In genomic region chr14:19949218-19949617, GRCh38 we compare ENCODE assay signal across 37 cellular contexts. TPM values are rescaled to one million over a fixed set of nuclear protein-coding genes. Genes with fewer than 3 reads are reported as not detected.
"Had no signal": no experiment of that assay in that cellular context is flagged by ENCODE, and none has a peak within 500 bp of the region (broad histone marks: within the 10 kb centered on the region; RNA-seq: fewer than 3 reads in every experiment).

No MANE protein-coding gene starts in this region.

- H3K27ac ChIP-seq: ascending aorta, breast epithelium, esophagus muscularis mucosa, gastroesophageal sphincter, heart right ventricle, hepatocyte, WERI-Rb-1 had no signal

- DNase-seq: activated B cell treated with CpG ODN at 0.5 μM for 24 hours; activated CD4-positive, alpha-beta T cell treated with anti-CD3 and anti-CD28 coated beads for 48 hours; activated CD4-positive, alpha-beta T cell treated with anti-CD3 and anti-CD28 coated beads, Interleukin-2, amount 50 U/mL, for 1 hour; activated CD4-positive, alpha-beta T cell treated with anti-CD3 and anti-CD28 coated beads, Interleukin-2, amount 50 U/mL, for 48 hours; activated CD8-positive, alpha-beta memory T cell treated with anti-CD3 and anti-CD28 coated beads for 24 hours; activated CD8-positive, alpha-beta T cell treated with anti-CD3 and anti-CD28 coated beads for 36 hours; activated effector memory CD4-positive, alpha-beta T cell treated with Interleukin-2 at 50 U/mL for 16 hours; activated gamma-delta T cell treated with Interleukin-2 at 50 U/mL for 16 hours; activated naive CD4-positive, alpha-beta T cell treated with Interleukin-2 at 50 U/mL for 16 hours; activated naive CD8-positive, alpha-beta T cell treated with anti-CD3 and anti-CD28 coated beads for 36 hours; activated naive CD8-positive, alpha-beta T cell treated with anti-CD3 and anti-CD28 coated beads, Interleukin-2, amount 50 U/mL, for 24 hours; activated T-cell treated with anti-CD3 and anti-CD28 coated beads, Interleukin-2, amount 50 U/mL, for 4 hours; caudate nucleus; cortex of kidney; dermis blood vessel endothelial cell; effector CD4-positive, alpha-beta T cell; effector memory CD8-positive, alpha-beta T cell; erythroblast; foreskin melanocyte; heart right ventricle; T-helper 17 cell; T1000; WERI-Rb-1 had no signal

- H3K36me3 Mint-ChIP-seq: activated naive CD4-positive, alpha-beta T cell treated with anti-CD3 and anti-CD28 coated beads, Interleukin-2, amount 50 U/mL, for 24 hours; activated naive CD8-positive, alpha-beta T cell treated with anti-CD3 and anti-CD28 coated beads for 36 hours; brain had no signal

- H3K27ac Mint-ChIP-seq: activated B cell treated with CpG ODN at 0.5 μM for 24 hours; activated CD8-positive, alpha-beta T cell treated with anti-CD3 and anti-CD28 coated beads for 36 hours; activated naive CD4-positive, alpha-beta T cell treated with anti-CD3 and anti-CD28 coated beads, Interleukin-2, amount 50 U/mL, for 24 hours; activated naive CD8-positive, alpha-beta T cell treated with anti-CD3 and anti-CD28 coated beads for 36 hours; activated naive CD8-positive, alpha-beta T cell treated with anti-CD3 and anti-CD28 coated beads, Interleukin-2, amount 50 U/mL, for 24 hours; activated T-helper 17 cell treated with anti-CD3 and anti-CD28 coated beads, Interleukin-2, amount 50 U/mL, for 72 hours; brain; effector memory CD8-positive, alpha-beta T cell; T-helper 17 cell; T-helper 2 cell treated with Interferon-gamma antibody and Interleukin-4, amounts not matched to agents 5 μg/mL and 100 μg/mL, for 36 hours had no signal

- H3K79me2 ChIP-seq: hepatocyte had no signal

- ATAC-seq: activated CD4-positive, CD25-positive, alpha-beta regulatory T cell treated with anti-CD3 and anti-CD28 coated beads, Interleukin-2, amount 50 U/mL, for 24 hours; activated CD8-positive, alpha-beta T cell treated with anti-CD3 and anti-CD28 coated beads for 36 hours; activated naive CD8-positive, alpha-beta T cell treated with anti-CD3 and anti-CD28 coated beads, Interleukin-2, amount 50 U/mL, for 24 hours; activated T-cell treated with anti-CD3 and anti-CD28 coated beads, Interleukin-2, amount 50 U/mL, for 4 hours; activated T-helper 17 cell treated with anti-CD3 and anti-CD28 coated beads, Interleukin-2, amount 50 U/mL, for 72 hours; effector memory CD8-positive, alpha-beta T cell; gastroesophageal sphincter; heart right ventricle; T-helper 17 cell had no signal

- H3K4me1 ChIP-seq: ascending aorta, breast epithelium, esophagus muscularis mucosa, gastroesophageal sphincter, heart right ventricle had no signal

- H3K4me3 ChIP-seq: ascending aorta, breast epithelium, esophagus muscularis mucosa, gastroesophageal sphincter, heart right ventricle, hepatocyte had no signal

- H3K27me3 ChIP-seq: ascending aorta, breast epithelium, esophagus muscularis mucosa, gastroesophageal sphincter, heart right ventricle, hepatocyte had no signal

- H2AFZ ChIP-seq: hepatocyte had no signal

- H3K4me3 Mint-ChIP-seq: activated B cell treated with CpG ODN at 0.5 μM for 24 hours; activated CD8-positive, alpha-beta T cell treated with anti-CD3 and anti-CD28 coated beads for 36 hours; activated naive CD4-positive, alpha-beta T cell treated with anti-CD3 and anti-CD28 coated beads, Interleukin-2, amount 50 U/mL, for 24 hours; activated naive CD8-positive, alpha-beta T cell treated with anti-CD3 and anti-CD28 coated beads for 36 hours; activated naive CD8-positive, alpha-beta T cell treated with anti-CD3 and anti-CD28 coated beads, Interleukin-2, amount 50 U/mL, for 24 hours; activated T-cell treated with anti-CD3 and anti-CD28 coated beads, Interleukin-2, amount 50 U/mL, for 4 hours; activated T-helper 17 cell treated with anti-CD3 and anti-CD28 coated beads, Interleukin-2, amount 50 U/mL, for 72 hours; brain; effector memory CD8-positive, alpha-beta T cell; T-helper 17 cell; T-helper 2 cell treated with Interferon-gamma antibody and Interleukin-4, amounts not matched to agents 5 μg/mL and 100 μg/mL, for 36 hours had no signal

- H3K9me3 ChIP-seq: ascending aorta, breast epithelium, esophagus muscularis mucosa, gastroesophageal sphincter, heart right ventricle had no signal

- H3K27me3 Mint-ChIP-seq: activated B cell treated with CpG ODN at 0.5 μM for 24 hours; activated CD8-positive, alpha-beta T cell treated with anti-CD3 and anti-CD28 coated beads for 36 hours; activated naive CD4-positive, alpha-beta T cell treated with anti-CD3 and anti-CD28 coated beads, Interleukin-2, amount 50 U/mL, for 24 hours; activated naive CD8-positive, alpha-beta T cell treated with anti-CD3 and anti-CD28 coated beads for 36 hours; activated naive CD8-positive, alpha-beta T cell treated with anti-CD3 and anti-CD28 coated beads, Interleukin-2, amount 50 U/mL, for 24 hours; activated T-helper 17 cell treated with anti-CD3 and anti-CD28 coated beads, Interleukin-2, amount 50 U/mL, for 72 hours; brain; effector memory CD8-positive, alpha-beta T cell; T-helper 17 cell had no signal

- H3K36me3 ChIP-seq: ascending aorta, breast epithelium, esophagus muscularis mucosa, gastroesophageal sphincter, heart right ventricle, WERI-Rb-1 had no signal

- H3K9me3 Mint-ChIP-seq: activated naive CD8-positive, alpha-beta T cell treated with anti-CD3 and anti-CD28 coated beads for 36 hours had no signal

- H3K4me1 Mint-ChIP-seq: activated B cell treated with CpG ODN at 0.5 μM for 24 hours; activated naive CD8-positive, alpha-beta T cell treated with anti-CD3 and anti-CD28 coated beads for 36 hours; activated naive CD8-positive, alpha-beta T cell treated with anti-CD3 and anti-CD28 coated beads, Interleukin-2, amount 50 U/mL, for 24 hours; brain; T-helper 17 cell had no signal

RNA-seq across cellular contexts. Expression of gene OR4K1, which starts 18.5 kb away (rescaled TPM):
- total RNA-seq: activated B cell treated with CpG ODN at 0.5 μM for 24 hours; activated CD8-positive, alpha-beta T cell treated with anti-CD3 and anti-CD28 coated beads for 36 hours; activated naive CD8-positive, alpha-beta T cell treated with anti-CD3 and anti-CD28 coated beads for 36 hours; activated T-cell treated with anti-CD3 and anti-CD28 coated beads, Interleukin-2, amount 50 U/mL, for 4 hours; activated T-helper 17 cell treated with anti-CD3 and anti-CD28 coated beads, Interleukin-2, amount 50 U/mL, for 72 hours; ascending aorta; breast epithelium; chondrocyte; dermis blood vessel endothelial cell; esophagus muscularis mucosa; fibroblast of lung; fibroblast of villous mesenchyme; gastroesophageal sphincter; glomerular endothelial cell; heart right ventricle; hepatocyte; T-helper 17 cell had no signal
- polyA plus RNA-seq: fibroblast of lung, heart right ventricle, hepatocyte had no signal

RNA-seq across cellular contexts. Expression of gene OR4K15, which starts 26.2 kb away (rescaled TPM):
- total RNA-seq: activated B cell treated with CpG ODN at 0.5 μM for 24 hours; activated CD8-positive, alpha-beta T cell treated with anti-CD3 and anti-CD28 coated beads for 36 hours; activated naive CD8-positive, alpha-beta T cell treated with anti-CD3 and anti-CD28 coated beads for 36 hours; activated T-cell treated with anti-CD3 and anti-CD28 coated beads, Interleukin-2, amount 50 U/mL, for 4 hours; activated T-helper 17 cell treated with anti-CD3 and anti-CD28 coated beads, Interleukin-2, amount 50 U/mL, for 72 hours; ascending aorta; breast epithelium; chondrocyte; dermis blood vessel endothelial cell; esophagus muscularis mucosa; fibroblast of lung; fibroblast of villous mesenchyme; gastroesophageal sphincter; glomerular endothelial cell; heart right ventricle; hepatocyte; T-helper 17 cell had no signal
- polyA plus RNA-seq: fibroblast of lung, heart right ventricle, hepatocyte had no signal

RNA-seq across cellular contexts. Expression of gene OR4K5, which starts 28.8 kb away (rescaled TPM):
- total RNA-seq: activated B cell treated with CpG ODN at 0.5 μM for 24 hours; activated CD8-positive, alpha-beta T cell treated with anti-CD3 and anti-CD28 coated beads for 36 hours; activated naive CD8-positive, alpha-beta T cell treated with anti-CD3 and anti-CD28 coated beads for 36 hours; activated T-cell treated with anti-CD3 and anti-CD28 coated beads, Interleukin-2, amount 50 U/mL, for 4 hours; activated T-helper 17 cell treated with anti-CD3 and anti-CD28 coated beads, Interleukin-2, amount 50 U/mL, for 72 hours; ascending aorta; breast epithelium; chondrocyte; dermis blood vessel endothelial cell; esophagus muscularis mucosa; fibroblast of lung; fibroblast of villous mesenchyme; gastroesophageal sphincter; glomerular endothelial cell; heart right ventricle; hepatocyte; T-helper 17 cell had no signal
- polyA plus RNA-seq: fibroblast of lung, heart right ventricle, hepatocyte had no signal

RNA-seq across cellular contexts. Expression of gene OR4Q2, which starts 52.7 kb away (rescaled TPM):
- total RNA-seq: activated B cell treated with CpG ODN at 0.5 μM for 24 hours; activated CD8-positive, alpha-beta T cell treated with anti-CD3 and anti-CD28 coated beads for 36 hours; activated naive CD8-positive, alpha-beta T cell treated with anti-CD3 and anti-CD28 coated beads for 36 hours; activated T-cell treated with anti-CD3 and anti-CD28 coated beads, Interleukin-2, amount 50 U/mL, for 4 hours; activated T-helper 17 cell treated with anti-CD3 and anti-CD28 coated beads, Interleukin-2, amount 50 U/mL, for 72 hours; ascending aorta; breast epithelium; chondrocyte; dermis blood vessel endothelial cell; esophagus muscularis mucosa; fibroblast of lung; fibroblast of villous mesenchyme; gastroesophageal sphincter; glomerular endothelial cell; heart right ventricle; hepatocyte; T-helper 17 cell had no signal
- polyA plus RNA-seq: fibroblast of lung, heart right ventricle, hepatocyte had no signal
